28 cellular contexts compared by ENCODE assay signal in genomic region chr5:169534939-169535338, GRCh38.
"Had no signal": no experiment of that assay in that cellular context is flagged by ENCODE, and none has a peak within 500 bp of the region (broad histone marks: within the 10 kb centered on the region; RNA-seq: fewer than 3 reads in every experiment).

No MANE protein-coding gene starts in this region.

- H3K9me3 ChIP-seq: heart left ventricle, left lung, lower lobe of right lung, mucosa of descending colon, pancreas, prostate gland, sigmoid colon, suprapubic skin, thoracic aorta, transverse colon, upper lobe of left lung had no signal

- H3K4me3 ChIP-seq: heart left ventricle, left lung, lower lobe of right lung, mucosa of descending colon, pancreas, prostate gland, sigmoid colon, smooth muscle cell, suprapubic skin, thoracic aorta, transverse colon, upper lobe of left lung had no signal

- H3K36me3 ChIP-seq: heart left ventricle, left lung, lower lobe of right lung, pancreas, prostate gland, sigmoid colon, suprapubic skin, thoracic aorta, transverse colon, upper lobe of left lung had no signal

- ATAC-seq: heart left ventricle; left colon; left lung; lower lobe of right lung; mucosa of descending colon; naive thymus-derived CD4-positive, alpha-beta T cell; natural killer cell treated with Interleukin-12 subunit alpha and Interleukin-12 subunit beta and Interleukin-15 and Interleukin-18, amount 100 ng/mL, for 72 hours; pancreas; stimulated activated effector memory CD8-positive, alpha-beta T cell treated with anti-CD3 and anti-CD28 coated beads, Interleukin-12 subunit alpha, Interleukin-12 subunit beta, amount 100 ng/mL, for 72 hours had no signal

- H3K27me3 ChIP-seq: pancreas, sigmoid colon, suprapubic skin, transverse colon, upper lobe of left lung had no signal

- DNase-seq: glutamatergic neuron; heart left ventricle; hypothalamus; immature natural killer cell; left colon; left lung; lower lobe of right lung; mammary epithelial cell; midbrain; mucosa of descending colon; naive thymus-derived CD4-positive, alpha-beta T cell; nucleus accumbens; pancreas; posterior cingulate gyrus; retina; right cardiac atrium; sigmoid colon; stimulated activated CD4-positive, alpha-beta T cell treated with anti-CD3 and anti-CD28 coated beads, Interleukin-15, amount 100 ng/mL, for 24 hours; stimulated activated CD4-positive, alpha-beta T cell treated with anti-CD3 and anti-CD28 coated beads, Interleukin-4, amount 100 ng/mL, for 24 hours; stimulated activated naive CD4-positive, alpha-beta T cell; transverse colon; upper lobe of left lung had no signal

- H3K27ac ChIP-seq: heart left ventricle, left lung, lower lobe of right lung, pancreas, prostate gland, suprapubic skin, thoracic aorta, upper lobe of left lung had no signal

- H3K4me2 ChIP-seq: smooth muscle cell had no signal

- H3K4me1 ChIP-seq: heart left ventricle, left lung, lower lobe of right lung, pancreas, prostate gland, sigmoid colon, suprapubic skin, transverse colon, upper lobe of left lung had no signal
